Comparison of ENCODE assay signal across 1 cellular context in genomic region chr21:44492572-44493385, GRCh38.
A peak's percentile ranks its signal among the peaks of the same experiment; 100 is the strongest.
TF ChIP-seq lines count a peak whose summit lies in the region.

No MANE protein-coding gene starts in this region.

TF ChIP-seq in H1, 55 proteins besides CTCF, POLR2A, EP300 and RAD21:
- no peak for TF ChIP-seq EGR1 (IDR thresholded peaks at IDR 0.05; ENCODE audit: borderline replicate concordance, low read depth, low read length)
- TF ChIP-seq FOSL1 (IDR thresholded peaks at IDR 0.05; ENCODE audit: insufficient read depth, low read depth, low read length), result no peak
- no peak for TF ChIP-seq SAP30 (IDR thresholded peaks at IDR 0.05; ENCODE audit: insufficient read depth, insufficient replicate concordance, low read length)
- no peak for TF ChIP-seq CBX8 (IDR thresholded peaks at IDR 0.05; ENCODE audit: borderline replicate concordance, low read depth, low read length)
- peak; percentile 84 for TF ChIP-seq SRF (IDR thresholded peaks at IDR 0.05; ENCODE audit: low read depth, low read length)
- TF ChIP-seq POLR2AphosphoS5 (IDR thresholded peaks at IDR 0.05; ENCODE audit: low read depth, low read length), result peak; percentile 14; the same call in 1 of the 2 replicates
- TF ChIP-seq CHD7 (IDR thresholded peaks at IDR 0.05; ENCODE audit: insufficient replicate concordance, low read length), result no peak
TF ChIP-seq in H1: peak in this region for 2.
